Comparison of ENCODE assay signal across 8 cellular contexts in genomic region chr7:87217983-87218653, GRCh38. TPM values are rescaled to one million over a fixed set of nuclear protein-coding genes. Genes with fewer than 3 reads are reported as not detected.
DNase-seq lines count a peak whose midpoint lies in the region; ATAC-seq and TF ChIP-seq lines count a peak whose summit lies in the region.

No MANE protein-coding gene starts in this region.

- no peaks in the 10 kb centered on the region for H3K36me3 ChIP-seq in CD8-positive, alpha-beta T cell (ENCODE audit: insufficient read depth, low read length)
- H3K36me3 ChIP-seq in Loucy (ENCODE audit: insufficient read depth, low read length) (no peaks in the 10 kb centered on the region), ovary (no peaks in the 10 kb centered on the region), adrenal gland (replicated peaks in 1 of 2) (no peaks in the 10 kb centered on the region)

- peak overlapping the region; percentile 71 for H3K9ac ChIP-seq in Loucy (ENCODE audit: low read depth, low read length, poor library complexity, severe bottlenecking)

- peaks cover 9% of the 10 kb centered on the region for H4K20me1 ChIP-seq in Loucy (ENCODE audit: insufficient read depth, low read length, poor library complexity, severe bottlenecking)

- intact Hi-C loops in CD8-positive, alpha-beta T cell (cut with DNase I, micrococcal nuclease) = loop anchor here in 1 of 2 experiments (2.0 to 5.0 kb wide), 6 partner anchors 17 to 1004 kb away; partner anchors contain the start of genes CROT, RUNDC3B and SRI
- intact Hi-C loops in ovary (cut with DNase I) = loop anchor here in 2 of 4 donors (2.0 to 10.0 kb wide), 2 partner anchors 63 kb away; partner anchors contain the start of gene DMTF1 (in 1 of the 2)
- intact Hi-C loops in adrenal gland (cut with DNase I) = loop anchor here in 1 of 2 donors (10.0 kb wide), 1 partner anchor 53 kb away; no protein-coding TSS in a partner anchor

- peaks cover 53% of the 10 kb centered on the region for H3K4me1 Mint-ChIP-seq in CD8-positive, alpha-beta T cell (ENCODE audit: low read depth)
- peaks cover 49 to 59% of the 10 kb centered on the region in 2 donors for H3K4me1 Mint-ChIP-seq in effector memory CD8-positive, alpha-beta T cell (ENCODE audit: low read depth in 2 of 2)

- H3K36me3 Mint-ChIP-seq in CD8-positive, alpha-beta T cell = peaks cover 28% of the 10 kb centered on the region
- peaks cover 34% of the 10 kb centered on the region for H3K36me3 Mint-ChIP-seq in effector memory CD8-positive, alpha-beta T cell (ENCODE audit: insufficient read depth)

- H3K4me3 ChIP-seq in CD8-positive, alpha-beta T cell (ENCODE audit: low read depth, low read length) = peak overlapping the region; percentile 94
- H3K4me3 ChIP-seq in Loucy (ENCODE audit: low read length, poor library complexity, severe bottlenecking) = peak overlapping the region; percentile 85
- peak overlapping the region; percentile 88 for H3K4me3 ChIP-seq in ovary
- peak overlapping the region in 2 of 4 donors; percentile 72 to 81 for H3K4me3 ChIP-seq in adrenal gland

- peak overlapping the region; percentile 99 for H3K27ac Mint-ChIP-seq in CD8-positive, alpha-beta T cell
- H3K27ac Mint-ChIP-seq in effector memory CD8-positive, alpha-beta T cell = peak overlapping the region; percentile 99

- no peak for TF ChIP-seq CTCF in CD8-positive, alpha-beta T cell (IDR thresholded peaks at IDR 0.05)
- TF ChIP-seq CTCF in Loucy (conservative IDR thresholded peaks at IDR 0.05; ENCODE audit: low read length) = no peak
- no peak for TF ChIP-seq CTCF in ovary (IDR thresholded peaks at IDR 0.05)
- TF ChIP-seq CTCF in adrenal gland (IDR thresholded peaks at IDR 0.05) = no peak

- H3K9me3 ChIP-seq in CD8-positive, alpha-beta T cell (ENCODE audit: low read length) = no peaks in the 10 kb centered on the region
- H3K9me3 ChIP-seq in Loucy (ENCODE audit: insufficient read depth, low read depth, low read length) (no peaks in the 10 kb centered on the region), ovary (no peaks in the 10 kb centered on the region), adrenal gland (replicated peaks in 1 of 3) (no peaks in the 10 kb centered on the region)

- TF ChIP-seq EP300 in ovary (IDR thresholded peaks at IDR 0.05) = no peak

- no peaks in the 10 kb centered on the region for H3K27me3 ChIP-seq in CD8-positive, alpha-beta T cell (ENCODE audit: insufficient read depth, low read length)
- H3K27me3 ChIP-seq in Loucy (ENCODE audit: insufficient read depth, low read length, poor library complexity, severe bottlenecking) = peaks cover 14% of the 10 kb centered on the region
- H3K27me3 ChIP-seq in ovary = no peaks in the 10 kb centered on the region
- H3K27me3 ChIP-seq in adrenal gland = no peaks in the 10 kb centered on the region

- no peak overlapping the region for H2AFZ ChIP-seq in Loucy (ENCODE audit: low read length)

- WGBS in ovary, 3 donors = 41 to 51% (median 46%) methylated on average over 9 of the region's 9 CpGs
- 76 to 80% (median 77%) methylated on average over 9 of the region's 9 CpGs for WGBS in adrenal gland, 4 donors

- peak overlapping the region; percentile 77 for H3K4me2 ChIP-seq in Loucy (ENCODE audit: low read depth, low read length, poor library complexity, severe bottlenecking)

- POLR2A ChIA-PET in CD8-positive, alpha-beta T cell (lab: Charles Lee) = interaction anchor here (1.3 to 6.3 kb wide), 10 partner anchors 10 to 383 kb away, joined by 3 to 112 read pairs (median 10); partner anchors contain the start of genes ABCB1 and DMTF1

- CTCF ChIA-PET in CD8-positive, alpha-beta T cell (lab: Charles Lee) = interaction anchor here (0.7 to 4.5 kb wide), 8 partner anchors 16 to 65 kb away, joined by 3 to 26 read pairs (median 4); partner anchors contain the start of gene DMTF1

- peak overlapping the region; percentile 94 for H3K27ac ChIP-seq in CD8-positive, alpha-beta T cell (ENCODE audit: low read depth, low read length)
- H3K27ac ChIP-seq in ovary (no peak overlapping the region), adrenal gland (peak overlapping the region in 2 of 5 donors; percentile 81 to 85)

- H3K9me3 Mint-ChIP-seq in CD8-positive, alpha-beta T cell = no peaks in the 10 kb centered on the region
- no peaks in the 10 kb centered on the region for H3K9me3 Mint-ChIP-seq in effector memory CD8-positive, alpha-beta T cell

- no peak for DNase-seq in CD8-positive, alpha-beta T cell
- DNase-seq in effector memory CD8-positive, alpha-beta T cell = no peak
- DNase-seq in ovary (no peak), NCI-H748 treated with DMSO at 0.1 percent for 48 hours (lab: John Stamatoyannopoulos, UW) (no peak), adrenal gland (no peak), OCI-M1 (lab: John Stamatoyannopoulos, UW) (no peak)

- peaks cover 50% of the 10 kb centered on the region for H3K4me1 ChIP-seq in CD8-positive, alpha-beta T cell (ENCODE audit: insufficient read depth, low read length)
- peaks cover 49% of the 10 kb centered on the region for H3K4me1 ChIP-seq in Loucy (ENCODE audit: insufficient read depth, low read length, poor library complexity, severe bottlenecking)
- H3K4me1 ChIP-seq in ovary (ENCODE audit: insufficient read depth) = peaks cover 4% of the 10 kb centered on the region
- H3K4me1 ChIP-seq in adrenal gland (replicated peaks in 1 of 2) = peaks cover 13 to 27% of the 10 kb centered on the region in 2 donors

- H3K4me3 Mint-ChIP-seq in CD8-positive, alpha-beta T cell = peak overlapping the region; percentile 99
- peak overlapping the region; percentile 98 to 100 for H3K4me3 Mint-ChIP-seq in effector memory CD8-positive, alpha-beta T cell

- H3K79me2 ChIP-seq in Loucy (ENCODE audit: insufficient read depth, low read length) = peaks cover 63% of the 10 kb centered on the region

- no peaks in the 10 kb centered on the region; the same call in 1 of the 2 replicates for H3F3A ChIP-seq in Loucy (ENCODE audit: low read depth)

- H3K9me2 ChIP-seq in Loucy (replicated peaks; ENCODE audit: low read depth, low read length) = no peaks in the 10 kb centered on the region

- TF ChIP-seq POLR2A in ovary (IDR thresholded peaks at IDR 0.05) (no peak), adrenal gland (IDR thresholded peaks at IDR 0.05) (no peak)

- no peak for ATAC-seq in CD8-positive, alpha-beta T cell
- no peak for ATAC-seq in effector memory CD8-positive, alpha-beta T cell (replicated peaks)
- no peak for ATAC-seq in GM18870 (IDR thresholded peaks at IDR 0.05; ENCODE audit: unreplicated experiment)

- H3K27me3 Mint-ChIP-seq in CD8-positive, alpha-beta T cell (ENCODE audit: low read depth) = no peaks in the 10 kb centered on the region
- H3K27me3 Mint-ChIP-seq in effector memory CD8-positive, alpha-beta T cell = no peaks in the 10 kb centered on the region

RNA-seq across cellular contexts. Expression of gene TMEM243, which starts 1.4 kb away (rescaled TPM):
- 100 to 1,000 TPM; 122 to 124 TPM for total RNA-seq in CD8-positive, alpha-beta T cell
- total RNA-seq in ovary = 10 to 100 TPM; 23.4 to 57.8 (median 26.7) TPM
- polyA plus RNA-seq in ovary = 10 to 100 TPM; 32.7 to 40.2 TPM
- total RNA-seq in adrenal gland = 10 to 100 TPM; 13.7 to 63.4 (median 20.8) TPM
- polyA plus RNA-seq in adrenal gland = 10 to 100 TPM; 18.1 to 24.4 (median 23.9) TPM
